Comparison of ENCODE assay signal across 22 cellular contexts in the genomic region with DNA sequence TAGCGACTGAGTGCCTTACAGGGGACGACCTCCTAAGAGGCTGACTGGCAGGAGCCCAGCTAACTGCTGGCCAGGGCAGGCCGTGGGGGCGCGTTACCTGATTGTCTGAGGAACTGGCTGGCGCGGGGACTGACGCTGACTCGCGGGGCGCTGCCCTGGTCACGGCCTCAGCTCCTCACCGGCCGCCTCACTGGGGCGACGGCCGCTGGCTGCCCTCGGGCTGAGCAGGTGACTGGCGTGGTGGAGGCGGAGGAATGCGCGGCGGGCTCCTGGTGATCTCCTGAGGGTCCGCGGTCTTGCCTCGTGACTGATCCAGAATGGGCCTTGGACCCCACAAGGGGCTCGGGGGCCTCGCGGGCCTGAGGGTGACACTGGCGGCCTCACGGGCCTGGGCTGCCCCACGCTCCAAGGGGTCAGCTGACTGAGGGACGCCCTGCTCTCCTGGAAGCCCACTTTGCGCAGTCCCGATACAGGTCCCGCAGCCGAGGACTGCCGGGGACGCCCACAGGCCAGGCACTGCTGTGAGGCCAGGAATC. TPM values are rescaled to one million over a fixed set of nuclear protein-coding genes. Genes with fewer than 3 reads are reported as not detected.
DNase-seq lines count a peak whose midpoint lies in the region; ATAC-seq and TF ChIP-seq lines count a peak whose summit lies in the region.
"Had no signal": no experiment of that assay in that cellular context is flagged by ENCODE, and none has a peak within 500 bp of the region (broad histone marks: within the 10 kb centered on the region; RNA-seq: fewer than 3 reads in every experiment).

No MANE protein-coding gene starts in this region.

- no peak overlapping the region for H3K23ac ChIP-seq in IMR-90 (ENCODE audit: low read depth, low read length)

- H4K91ac ChIP-seq in IMR-90 (ENCODE audit: insufficient read depth, low read depth, low read length): no peak overlapping the region

- intact Hi-C loops in IMR-90 (cut with micrococcal nuclease) (no loop called here), testis (cut with DNase I; ENCODE audit: low total_unique reads) (no loop called here), PC-9 (cut with micrococcal nuclease; ENCODE audit: unreplicated experiment) (no loop called here)

- H4K8ac ChIP-seq in IMR-90 (ENCODE audit: low read depth in 2 of 2, low read length in 2 of 2): no peak overlapping the region

- WGBS in IMR-90 (ENCODE audit: extremely low coverage in 2 of 2, insufficient read length in 1 of 2), 2 experiments: 79% methylated on average over 20 of the region's 39 CpGs; no CpG with 5 or more reads in 1 of the 2 experiments
- WGBS in testis, 2 donors: 66 to 76% methylated on average over 7 to 39 of the region's 39 CpGs

- H2BK120ac ChIP-seq in IMR-90 (ENCODE audit: low read depth, low read length): no peak overlapping the region

- H3K14ac ChIP-seq in IMR-90 (replicated peaks; ENCODE audit: low read depth, low read length): no peak overlapping the region

- peaks cover 2% of the 10 kb centered on the region; the same call in 1 of the 2 replicates for H3K9me3 ChIP-seq in IMR-90 (ENCODE audit: control insufficient read depth, insufficient read depth, low read length)
- H3K9me3 ChIP-seq in testis: no peaks in the 10 kb centered on the region
- no peaks in the 10 kb centered on the region for H3K9me3 ChIP-seq in PC-9 (ENCODE audit: insufficient read depth, low read depth)

- no peak overlapping the region for H2BK15ac ChIP-seq in IMR-90 (ENCODE audit: low read depth, low read length)

- no peak overlapping the region for H3K4me3 ChIP-seq in IMR-90 (ENCODE audit: insufficient read depth, low read depth, low read length)
- peak overlapping the region; percentile 42 to 52 for H3K4me3 ChIP-seq in testis
- no peak overlapping the region for H3K4me3 ChIP-seq in PC-9
- H3K4me3 ChIP-seq: K562, SK-N-MC had no signal

- in situ Hi-C loops in IMR-90 (cut with MboI; ENCODE audit: low sequenced_read_pairs): no loop called here

- H2AK9ac ChIP-seq in IMR-90 (replicated peaks; ENCODE audit: low read depth, low read length, poor library complexity): peak overlapping the region; percentile 70

- no peak overlapping the region for H3K9ac ChIP-seq in IMR-90 (ENCODE audit: low read depth, low read length)

- no peaks in the 10 kb centered on the region for H3K79me1 ChIP-seq in IMR-90 (ENCODE audit: low read depth in 1 of 2, low read length in 2 of 2)

- H3K79me2 ChIP-seq in PC-9 (ENCODE audit: low read depth): no peaks in the 10 kb centered on the region

- CTCF ChIA-PET in IMR-90 (lab: Yijun Ruan, JAX) (no interaction called here), PC-9 (lab: Charles Lee) (no interaction called here)

- POLR2A ChIA-PET in IMR-90 (lab: Charles Lee; ENCODE audit: unreplicated experiment) (no interaction called here), PC-9 (lab: Charles Lee; ENCODE audit: unreplicated experiment) (no interaction called here)

- no peak overlapping the region for H3K56ac ChIP-seq in IMR-90 (ENCODE audit: extremely low read depth, insufficient read depth, low read length)

- H2AFZ ChIP-seq in IMR-90 (replicated peaks; ENCODE audit: low read length, poor library complexity) (peak overlapping the region; percentile 21), PC-9 (no peak overlapping the region)

- H3K4me1 ChIP-seq in IMR-90 (ENCODE audit: control insufficient read depth, insufficient read depth, low read length): no peaks in the 10 kb centered on the region
- peaks cover 30% of the 10 kb centered on the region for H3K4me1 ChIP-seq in testis
- no peaks in the 10 kb centered on the region for H3K4me1 ChIP-seq in PC-9 (replicated peaks; ENCODE audit: insufficient read depth)

- H3K4me2 ChIP-seq in IMR-90 (ENCODE audit: low read depth, low read length) (no peak overlapping the region), PC-9 (no peak overlapping the region)

- no peak for DNase-seq in IMR-90
- DNase-seq in islet precursor cell: peak; percentile 38
- no peak for DNase-seq in testis
- DNase-seq in PC-9: no peak
- no peak for DNase-seq in inferior parietal cortex (ENCODE audit: extremely low spot score)
- DNase-seq: Calu3; CD8-positive, alpha-beta T cell; DMS153; MM.1S; NCI-H1092; NCI-H1436 treated with DMSO at 0.1 percent for 48 hours; SHP77 treated with DMSO at 0.1 percent for 48 hours; SW 1271 had no signal

- H2BK20ac ChIP-seq in IMR-90 (ENCODE audit: low read depth, low read length): no peak overlapping the region

- no peaks in the 10 kb centered on the region for H3K27me3 ChIP-seq in IMR-90 (ENCODE audit: control insufficient read depth, insufficient read depth, low read length)
- H3K27me3 ChIP-seq in testis: no peaks in the 10 kb centered on the region
- peaks cover 81% of the 10 kb centered on the region for H3K27me3 ChIP-seq in PC-9 (ENCODE audit: insufficient read depth, low read depth)

- no peak overlapping the region for H2BK5ac ChIP-seq in IMR-90 (ENCODE audit: low read depth, low read length, poor library complexity, severe bottlenecking)

- no peak overlapping the region for H3K4ac ChIP-seq in IMR-90 (ENCODE audit: low read depth, low read length)

- TF ChIP-seq RAD21 in IMR-90 (IDR thresholded peaks at IDR 0.05; ENCODE audit: low read length): no peak

- no peak overlapping the region for H2AK5ac ChIP-seq in IMR-90 (ENCODE audit: low read depth, low read length)

- H3F3A ChIP-seq in PC-9 (ENCODE audit: insufficient read depth, low read depth): no peaks in the 10 kb centered on the region

- H3K36me3 ChIP-seq in IMR-90 (ENCODE audit: control insufficient read depth, insufficient read depth, low read length): no peaks in the 10 kb centered on the region
- H3K36me3 ChIP-seq in testis (ENCODE audit: low read depth, missing control alignments): no peaks in the 10 kb centered on the region
- no peaks in the 10 kb centered on the region for H3K36me3 ChIP-seq in PC-9 (ENCODE audit: low read depth)

- BruUV-seq in IMR-90 (replicated peaks; lab: Mats Ljungman, UMichigan) (no TSS peak), PC-9 (replicated peaks; lab: Mats Ljungman, UMichigan) (no TSS peak)

- dilution Hi-C loops in IMR-90 (cut with HindIII; ENCODE audit: low sequenced_read_pairs, unreplicated experiment): no loop called here

- H3K9me2 ChIP-seq in PC-9 (ENCODE audit: insufficient read depth): no peaks in the 10 kb centered on the region

- H3K18ac ChIP-seq in IMR-90 (ENCODE audit: low read depth, low read length): no peak overlapping the region

- H3K9me1 ChIP-seq in IMR-90 (ENCODE audit: insufficient read depth, low read length): no peaks in the 10 kb centered on the region

- TF ChIP-seq POLR2A in IMR-90 (IDR thresholded peaks at IDR 0.05; ENCODE audit: low read depth, low read length) (no peak), testis (IDR thresholded peaks at IDR 0.05) (no peak)

- no peak overlapping the region for H4K5ac ChIP-seq in IMR-90 (ENCODE audit: low read depth, low read length)

- TF ChIP-seq CTCF in C4-2B (conservative IDR thresholded peaks at IDR 0.05): no peak
- no peak for TF ChIP-seq CTCF in IMR-90 (conservative IDR thresholded peaks at IDR 0.05; ENCODE audit: low read depth, low read length)
- TF ChIP-seq CTCF in testis (IDR thresholded peaks at IDR 0.05): no peak
- no peak for TF ChIP-seq CTCF in PC-9 (conservative IDR thresholded peaks at IDR 0.05)

- ATAC-seq in IMR-90 (ENCODE audit: low read depth) (no peak), HG03039 (IDR thresholded peaks at IDR 0.05; ENCODE audit: unreplicated experiment) (no peak)
- ATAC-seq: CD8-positive, alpha-beta T cell; K562 had no signal

- H4K20me1 ChIP-seq in IMR-90 (ENCODE audit: insufficient read depth, low read length) (no peaks in the 10 kb centered on the region), PC-9 (ENCODE audit: insufficient read depth) (no peaks in the 10 kb centered on the region)

- H3K27ac ChIP-seq in C4-2B (peak overlapping the region; percentile 3; the same call in 1 of the 2 replicates), IMR-90 (ENCODE audit: insufficient read depth, low read length) (no peak overlapping the region), testis (peak overlapping the region in 1 of 2 donors; percentile 30), PC-9 (no peak overlapping the region)
- H3K27ac ChIP-seq: RWPE1, SK-N-MC had no signal

TF ChIP-seq in IMR-90, 13 proteins besides CTCF, POLR2A, EP300 and RAD21 (continues in another document):
- no peak for TF ChIP-seq BHLHE40 (IDR thresholded peaks at IDR 0.05; ENCODE audit: low read depth, low read length)
- TF ChIP-seq MXI1 (IDR thresholded peaks at IDR 0.05; ENCODE audit: borderline replicate concordance, low read depth, low read length): no peak
- TF ChIP-seq MAZ (IDR thresholded peaks at IDR 0.05; ENCODE audit: borderline replicate concordance, low read depth, low read length): no peak
- no peak for TF ChIP-seq NFE2L2 (IDR thresholded peaks at IDR 0.05; ENCODE audit: low read depth, low read length)
- TF ChIP-seq, protein P1, sequence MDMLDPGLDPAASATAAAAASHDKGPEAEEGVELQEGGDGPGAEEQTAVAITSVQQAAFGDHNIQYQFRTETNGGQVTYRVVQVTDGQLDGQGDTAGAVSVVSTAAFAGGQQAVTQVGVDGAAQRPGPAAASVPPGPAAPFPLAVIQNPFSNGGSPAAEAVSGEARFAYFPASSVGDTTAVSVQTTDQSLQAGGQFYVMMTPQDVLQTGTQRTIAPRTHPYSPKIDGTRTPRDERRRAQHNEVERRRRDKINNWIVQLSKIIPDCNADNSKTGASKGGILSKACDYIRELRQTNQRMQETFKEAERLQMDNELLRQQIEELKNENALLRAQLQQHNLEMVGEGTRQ (IDR thresholded peaks at IDR 0.05; ENCODE audit: low read depth, low read length): no peak

RNA-seq across cellular contexts. Expression of a gene that starts 39.3 kb away (rescaled TPM):
- total RNA-seq in IMR-90 (2012; rRNA removed) (not detected in 2 replicates), testis (1 to 10 TPM in 1 of 2 donors, under 1 TPM in 1; 0.79 to 1.2 TPM), PC-9 (2021) (not detected in 2 replicates)
- polyA plus RNA-seq in IMR-90 (2012; rRNA removed) (not detected in 2 replicates), testis (ENCODE audit: insufficient read depth, low read depth, low replicate concordance) (2.0 TPM)
- polyA plus RNA-seq in IMR-90 (2012; cell fraction: cytosol; rRNA removed): not detected in 2 replicates
- polyA plus RNA-seq in IMR-90 (2012; cell fraction: nucleus; rRNA removed; ENCODE audit: low replicate concordance): not detected in 2 replicates
- total RNA-seq: Calu3; CD8-positive, alpha-beta T cell; H4; K562; LHCN-M2; NCI-H460 had no signal
- polyA plus RNA-seq: BJ had no signal

RNA-seq across cellular contexts. Expression of a gene that starts 43.4 kb away (rescaled TPM):
- not detected in 2 replicates for total RNA-seq in IMR-90 (2012; rRNA removed)
- not detected in 2 replicates for polyA plus RNA-seq in IMR-90 (2012; rRNA removed)
- polyA plus RNA-seq in IMR-90 (2012; cell fraction: cytosol; rRNA removed): not detected in 2 replicates
- polyA plus RNA-seq in IMR-90 (2012; cell fraction: nucleus; rRNA removed; ENCODE audit: low replicate concordance): not detected in 2 replicates
- total RNA-seq in testis: 1 to 10 TPM; 1.3 to 1.7 TPM
- 3.8 TPM for polyA plus RNA-seq in testis (ENCODE audit: insufficient read depth, low read depth, low replicate concordance)
- total RNA-seq in PC-9 (2021): not detected in 2 replicates
- total RNA-seq: Calu3; CD8-positive, alpha-beta T cell had no signal
- polyA plus RNA-seq: BJ had no signal

RNA-seq across cellular contexts. Expression of a gene that starts 56.7 kb away (rescaled TPM):
- total RNA-seq in IMR-90 (2012; rRNA removed) (not detected in 2 replicates), testis (1 to 10 TPM; 2.6 to 5.1 TPM), PC-9 (2021) (not detected in 2 replicates)
- polyA plus RNA-seq in IMR-90 (2012; rRNA removed) (0.03 TPM in 1 of 2 replicates, not detected in the other), testis (ENCODE audit: insufficient read depth, low read depth, low replicate concordance) (3.2 TPM)
- not detected in 2 replicates for polyA plus RNA-seq in IMR-90 (2012; cell fraction: cytosol; rRNA removed)
- polyA plus RNA-seq in IMR-90 (2012; cell fraction: nucleus; rRNA removed; ENCODE audit: low replicate concordance): not detected in 2 replicates
- total RNA-seq: Calu3, H4, LHCN-M2, NCI-H460 had no signal
- polyA plus RNA-seq: BJ had no signal

Comparison
In these comparisons a context has a peak if more than half of its experiments do, and no peak if none do; other contexts are left out.
1. H3K4me3 ChIP-seq: peak in testis (2 of 2); none in IMR-90 (single experiment) and PC-9 (single experiment).